In genomic region chr17:78176548-78177025, GRCh38 we compare ENCODE assay signal across 8 cellular contexts. TPM values are rescaled to one million over a fixed set of nuclear protein-coding genes. Genes with fewer than 3 reads are reported as not detected.
DNase-seq lines count a peak whose midpoint lies in the region; ATAC-seq and TF ChIP-seq lines count a peak whose summit lies in the region.

No MANE protein-coding gene starts in this region.

- H3K9me3 Mint-ChIP-seq in activated CD4-positive, alpha-beta T cell treated with anti-CD3 and anti-CD28 coated beads, Interleukin-2, amount 10 ng/mL, durations not matched to agents 7 days and 5 days, result no peaks in the 10 kb centered on the region

- POLR2A ChIA-PET in activated CD4-positive, alpha-beta T cell treated with anti-CD3 and anti-CD28 coated beads, Interleukin-2, amount 10 ng/mL, durations not matched to agents 7 days and 5 days (lab: Charles Lee), result no interaction called here

- H2BK15ac ChIP-seq in mesenchymal stem cell (ENCODE audit: low read depth, poor library complexity, severe bottlenecking), result peak overlapping the region; percentile 67

- no peak overlapping the region for H3K4me2 ChIP-seq in MM.1S (ENCODE audit: low read depth, low read length)
- H3K4me2 ChIP-seq in mesenchymal stem cell (ENCODE audit: low read length, poor library complexity, severe bottlenecking), result no peak overlapping the region

- ATAC-seq in HG02884 (IDR thresholded peaks at IDR 0.05; ENCODE audit: unreplicated experiment), result no peak
- no peak for ATAC-seq in GM21619 (IDR thresholded peaks at IDR 0.05; ENCODE audit: unreplicated experiment)

- H3K27me3 Mint-ChIP-seq in activated CD4-positive, alpha-beta T cell treated with anti-CD3 and anti-CD28 coated beads, Interleukin-2, amount 10 ng/mL, durations not matched to agents 7 days and 5 days, result no peaks in the 10 kb centered on the region

- no peak overlapping the region for H2AFZ ChIP-seq in MM.1S (ENCODE audit: low read length)
- no peak overlapping the region for H2AFZ ChIP-seq in mesenchymal stem cell (ENCODE audit: low read depth, low read length)

- peaks cover 64% of the 10 kb centered on the region for H3F3A ChIP-seq in MM.1S (ENCODE audit: insufficient read depth, low read length)

- H3K23ac ChIP-seq in mesenchymal stem cell (ENCODE audit: low read length in 2 of 2), result no peak overlapping the region

- H3K4me1 Mint-ChIP-seq in activated CD4-positive, alpha-beta T cell treated with anti-CD3 and anti-CD28 coated beads, Interleukin-2, amount 10 ng/mL, durations not matched to agents 7 days and 5 days, result peaks cover 71% of the 10 kb centered on the region

- H3K27ac ChIP-seq in MM.1S (ENCODE audit: low read length) (peak overlapping the region; percentile 11; the same call in 1 of the 2 replicates), colonic mucosa (peak overlapping the region; percentile 28), mesenchymal stem cell (ENCODE audit: low read length, poor library complexity, severe bottlenecking) (no peak overlapping the region)

- H2BK12ac ChIP-seq in mesenchymal stem cell (ENCODE audit: low read length in 2 of 2), result peak overlapping the region in 1 of 2 experiments; percentile 12

- peaks cover 37% of the 10 kb centered on the region for H3K79me2 ChIP-seq in MM.1S (ENCODE audit: low read length)

- no peak overlapping the region for H2BK5ac ChIP-seq in mesenchymal stem cell (ENCODE audit: low read depth, low read length, poor library complexity, severe bottlenecking)

- no peak overlapping the region for H4K8ac ChIP-seq in mesenchymal stem cell (ENCODE audit: low read length)

- H3K18ac ChIP-seq in mesenchymal stem cell (ENCODE audit: low read depth in 1 of 2, low read length in 2 of 2), result no peak overlapping the region

- no peak overlapping the region for H3K4me3 Mint-ChIP-seq in activated CD4-positive, alpha-beta T cell treated with anti-CD3 and anti-CD28 coated beads, Interleukin-2, amount 10 ng/mL, durations not matched to agents 7 days and 5 days

- peak overlapping the region; percentile 20 for H4K91ac ChIP-seq in mesenchymal stem cell (ENCODE audit: low read length)

- TF ChIP-seq CTCF in GM12864 (IDR thresholded peaks at IDR 0.05; ENCODE audit: low read depth, low read length, missing control alignments) (peak; percentile 98), MM.1S (IDR thresholded peaks at IDR 0.05; ENCODE audit: low read length) (peak; percentile 92), colonic mucosa (IDR thresholded peaks at IDR 0.05) (peak; percentile 96)

- peak overlapping the region; percentile 25 for H2AK5ac ChIP-seq in mesenchymal stem cell (ENCODE audit: low read length, severe bottlenecking)

- no peak overlapping the region for H3K14ac ChIP-seq in mesenchymal stem cell (ENCODE audit: low read length in 2 of 2)

- H3K9me2 ChIP-seq in MM.1S (replicated peaks; ENCODE audit: insufficient read depth, low read length), result no peaks in the 10 kb centered on the region

- peaks cover 64% of the 10 kb centered on the region for H3K4me1 ChIP-seq in MM.1S (ENCODE audit: low read length)
- peaks cover 53% of the 10 kb centered on the region for H3K4me1 ChIP-seq in colonic mucosa
- peaks cover 27% of the 10 kb centered on the region for H3K4me1 ChIP-seq in mesenchymal stem cell (ENCODE audit: control insufficient read depth, insufficient read depth, low read depth, low read length)

- no peak overlapping the region for H3K9ac ChIP-seq in MM.1S (ENCODE audit: low read length)
- peak overlapping the region in 1 of 2 donors; percentile 68 for H3K9ac ChIP-seq in colonic mucosa (ENCODE audit: low read depth in 2 of 2, low read length in 2 of 2)
- no peak overlapping the region for H3K9ac ChIP-seq in mesenchymal stem cell (ENCODE audit: low read length)

- H3K36me3 ChIP-seq in MM.1S (replicated peaks; ENCODE audit: insufficient read depth, low read length), result peaks cover 4% of the 10 kb centered on the region; the same call in 1 of the 2 replicates
- no peaks in the 10 kb centered on the region for H3K36me3 ChIP-seq in colonic mucosa
- peaks cover 0 to 39% of the 10 kb centered on the region in 2 experiments for H3K36me3 ChIP-seq in mesenchymal stem cell (ENCODE audit: control insufficient read depth in 1 of 2, insufficient read depth in 2 of 2, low read depth in 1 of 2, low read length in 2 of 2)

- no peak overlapping the region for H3K4ac ChIP-seq in mesenchymal stem cell (ENCODE audit: low read depth in 1 of 2, low read length in 2 of 2)

- H3K4me3 ChIP-seq in GM12864 (ENCODE audit: low read depth, low read length), result no peak overlapping the region
- no peak overlapping the region for H3K4me3 ChIP-seq in MM.1S (ENCODE audit: low read length)
- no peak overlapping the region for H3K4me3 ChIP-seq in colonic mucosa
- no peak overlapping the region for H3K4me3 ChIP-seq in mesenchymal stem cell (ENCODE audit: insufficient read depth in 1 of 2, low read depth in 1 of 2, low read length in 2 of 2)

- DNase-seq in GM12864 (ENCODE audit: low read depth) (no peak), MM.1S (peak; percentile 73), colonic mucosa (peak; percentile 84), mesenchymal stem cell (peak; percentile 45)
- peak; percentile 78 for DNase-seq in activated CD4-positive, alpha-beta T cell treated with anti-CD3 and anti-CD28 coated beads, Interleukin-2, amount 10 ng/mL, durations not matched to agents 7 days and 5 days
- DNase-seq in stimulated activated CD8-positive, alpha-beta memory T cell treated with anti-CD3 and anti-CD28 coated beads, Interleukin-4, amount 100 ng/mL, for 4 hours (ENCODE audit: low read depth in 2 of 2, low spot score in 1 of 2), result peak; percentile 55 to 58

- 43% methylated on average over 8 of the region's 14 CpGs for WGBS in mesenchymal stem cell

- no peak overlapping the region for H2BK120ac ChIP-seq in mesenchymal stem cell (ENCODE audit: low read depth, low read length)

- intact Hi-C loops in colonic mucosa (cut with DNase I), result loop anchor here (5.0 kb wide), 1 partner anchor 64 kb away; no protein-coding TSS in a partner anchor

- CTCF ChIA-PET in activated CD4-positive, alpha-beta T cell treated with anti-CD3 and anti-CD28 coated beads, Interleukin-2, amount 10 ng/mL, durations not matched to agents 7 days and 5 days (lab: Charles Lee), result interaction anchor here (0.6 to 2.8 kb wide), 24 partner anchors 10 to 590 kb away, joined by 3 to 17 read pairs (median 5); partner anchors contain the start of genes AFMID and TK1

- peaks cover 2% of the 10 kb centered on the region for H3K79me1 ChIP-seq in mesenchymal stem cell (replicated peaks; ENCODE audit: low read length, poor library complexity, severe bottlenecking)

- H3K27ac Mint-ChIP-seq in activated CD4-positive, alpha-beta T cell treated with anti-CD3 and anti-CD28 coated beads, Interleukin-2, amount 10 ng/mL, durations not matched to agents 7 days and 5 days, result no peak overlapping the region

- H3K9me3 ChIP-seq in MM.1S (replicated peaks; ENCODE audit: insufficient read depth, low read length) (no peaks in the 10 kb centered on the region), colonic mucosa (no peaks in the 10 kb centered on the region), mesenchymal stem cell (ENCODE audit: control insufficient read depth, low read length) (no peaks in the 10 kb centered on the region)

- H3K36me3 Mint-ChIP-seq in activated CD4-positive, alpha-beta T cell treated with anti-CD3 and anti-CD28 coated beads, Interleukin-2, amount 10 ng/mL, durations not matched to agents 7 days and 5 days (ENCODE audit: low read depth), result peaks cover 48% of the 10 kb centered on the region

- H4K20me1 ChIP-seq in MM.1S (ENCODE audit: insufficient read depth, low read length), result no peaks in the 10 kb centered on the region

- H3K27me3 ChIP-seq in MM.1S (replicated peaks; ENCODE audit: insufficient read depth, low read length) (no peaks in the 10 kb centered on the region), colonic mucosa (no peaks in the 10 kb centered on the region), mesenchymal stem cell (ENCODE audit: control insufficient read depth in 1 of 2, insufficient read depth in 1 of 2, low read length in 2 of 2) (no peaks in the 10 kb centered on the region)

RNA-seq across cellular contexts. Expression of gene SYNGR2, which starts 8.2 kb away (rescaled TPM):
- 10 to 100 TPM; 49.7 to 57.6 TPM for total RNA-seq in activated CD4-positive, alpha-beta T cell treated with anti-CD3 and anti-CD28 coated beads, Interleukin-2, amount 10 ng/mL, durations not matched to agents 7 days and 5 days
- total RNA-seq in colonic mucosa, result 100 to 1,000 TPM; 256 to 395 TPM
- 42.5 TPM for polyA plus RNA-seq in mesenchymal stem cell (2013, experiment 1 of 2)
- 43.7 TPM for polyA plus RNA-seq in mesenchymal stem cell (2013, experiment 2 of 2)

RNA-seq across cellular contexts. Expression of gene TK1, which starts 10.3 kb away (rescaled TPM):
- 100 to 1,000 TPM; 121 to 136 TPM for total RNA-seq in activated CD4-positive, alpha-beta T cell treated with anti-CD3 and anti-CD28 coated beads, Interleukin-2, amount 10 ng/mL, durations not matched to agents 7 days and 5 days
- total RNA-seq in colonic mucosa, result 100 to 1,000 TPM in 1 of 2 donors, 10 to 100 TPM in 1; 37.7 to 135 TPM
- 20.4 TPM for polyA plus RNA-seq in mesenchymal stem cell (2013, experiment 1 of 2)
- polyA plus RNA-seq in mesenchymal stem cell (2013, experiment 2 of 2), result 21.2 TPM

RNA-seq across cellular contexts. Expression of gene AFMID, which starts 10.6 kb away (rescaled TPM):
- 10 to 100 TPM; 16.8 to 17.0 TPM for total RNA-seq in activated CD4-positive, alpha-beta T cell treated with anti-CD3 and anti-CD28 coated beads, Interleukin-2, amount 10 ng/mL, durations not matched to agents 7 days and 5 days
- 10 to 100 TPM; 30.6 to 33.3 TPM for total RNA-seq in colonic mucosa
- 42.7 TPM for polyA plus RNA-seq in mesenchymal stem cell (2013, experiment 1 of 2)
- polyA plus RNA-seq in mesenchymal stem cell (2013, experiment 2 of 2), result 42.4 TPM

RNA-seq across cellular contexts. Expression of gene C17orf99, which starts 30.4 kb away (rescaled TPM):
- total RNA-seq in activated CD4-positive, alpha-beta T cell treated with anti-CD3 and anti-CD28 coated beads, Interleukin-2, amount 10 ng/mL, durations not matched to agents 7 days and 5 days, result not detected
- total RNA-seq in colonic mucosa, result under 1 TPM in 1 of 2 donors, not detected in 1; 0.20 TPM
- not detected for polyA plus RNA-seq in mesenchymal stem cell (2013, experiment 1 of 2)
- not detected for polyA plus RNA-seq in mesenchymal stem cell (2013, experiment 2 of 2)

RNA-seq across cellular contexts. Expression of gene BIRC5, which starts 37.5 kb away (rescaled TPM):
- total RNA-seq in activated CD4-positive, alpha-beta T cell treated with anti-CD3 and anti-CD28 coated beads, Interleukin-2, amount 10 ng/mL, durations not matched to agents 7 days and 5 days, result 100 to 1,000 TPM; 113 to 117 TPM
- total RNA-seq in colonic mucosa, result 10 to 100 TPM; 15.2 to 77.1 TPM
- 8.4 TPM for polyA plus RNA-seq in mesenchymal stem cell (2013, experiment 1 of 2)
- polyA plus RNA-seq in mesenchymal stem cell (2013, experiment 2 of 2), result 6.9 TPM

Comparison
In these comparisons a context has a peak if more than half of its experiments do, and no peak if none do; other contexts are left out.
1. RNA of gene SYNGR2, which starts 8.2 kb away (total RNA-seq): 256 to 395 TPM in colonic mucosa; 49.7 to 57.6 TPM in activated CD4-positive, alpha-beta T cell treated with anti-CD3 and anti-CD28 coated beads, Interleukin-2, amount 10 ng/mL, durations not matched to agents 7 days and 5 days; every median in the first group is over 4 times any median in the second.
2. Peak in every context shown above with its lines, with median percentiles within 50 percentile points of each other: CTCF ChIP-seq.